ENCODE assay signal across 18 cellular contexts in the genomic region with DNA sequence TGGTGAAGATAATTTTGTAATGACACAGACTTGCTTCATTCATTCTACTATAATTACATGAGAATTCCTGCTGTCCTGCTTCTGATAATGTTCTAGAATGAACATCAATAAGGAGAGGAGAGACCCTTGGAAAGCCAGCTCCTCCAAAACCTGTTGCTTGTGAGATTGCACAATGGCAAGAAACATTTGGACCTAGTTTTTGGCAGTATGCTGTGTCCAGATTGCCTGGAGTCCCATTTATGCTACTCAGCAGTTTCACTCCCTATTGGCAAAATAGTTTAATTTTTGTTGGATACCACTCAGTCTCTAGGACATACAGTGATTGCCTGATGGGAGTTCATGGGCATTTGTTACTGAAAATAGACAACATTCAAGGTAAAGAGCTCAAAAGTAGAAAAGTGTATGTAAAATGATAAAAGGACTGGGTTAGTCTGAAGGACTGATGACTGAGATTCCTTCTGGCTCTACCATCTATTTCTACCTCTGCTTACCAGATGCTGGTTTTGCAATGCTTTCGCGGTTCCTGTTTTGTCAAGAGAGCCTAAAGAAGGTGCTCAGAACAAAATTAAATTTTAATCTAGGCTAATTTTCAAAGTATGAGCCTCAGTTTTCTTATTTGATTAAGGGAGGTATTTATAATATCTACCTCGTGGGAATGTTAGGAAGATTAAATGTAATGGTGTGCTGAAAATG. TPM values are rescaled to one million over a fixed set of nuclear protein-coding genes. Genes with fewer than 3 reads are reported as not detected.
DNase-seq lines count a peak whose midpoint lies in the region; ATAC-seq lines count a peak whose summit lies in the region.
"Had no signal": no experiment of that assay in that cellular context is flagged by ENCODE, and none has a peak within 500 bp of the region (broad histone marks: within the 10 kb centered on the region; RNA-seq: fewer than 3 reads in every experiment).

No MANE protein-coding gene starts in this region.

- peaks cover 0 to 17% (median 11%) of the 10 kb centered on the region in 10 experiments; a peak in 12 of 20 replicates for H3K4me1 ChIP-seq in BLaER1 treated with 17β-estradiol and CSF1 and Interleukin-3, amounts not matched to agents 10 nM and 100 nM
- no peaks in the 10 kb centered on the region for H3K4me1 ChIP-seq in aorta (ENCODE audit: control insufficient read depth in 1 of 2, insufficient read depth in 2 of 2, low read length in 2 of 2)
- H3K4me1 ChIP-seq: parathyroid adenoma, upper lobe of left lung had no signal

- POLR2A ChIA-PET in activated CD8-positive, alpha-beta T cell treated with anti-CD3 and anti-CD28 coated beads, Interleukin-2, amount 10 ng/mL, durations not matched to agents 7 days and 5 days (lab: Charles Lee) = no interaction called here

- H3K36me3 Mint-ChIP-seq in activated CD8-positive, alpha-beta T cell treated with anti-CD3 and anti-CD28 coated beads, Interleukin-2, amount 10 ng/mL, durations not matched to agents 7 days and 5 days (ENCODE audit: low read depth) = no peaks in the 10 kb centered on the region

- H3K9me3 ChIP-seq in BLaER1 treated with 17β-estradiol and CSF1 and Interleukin-3, amounts not matched to agents 10 nM and 100 nM (replicated peaks in 1 of 11) = no peaks in the 10 kb centered on the region
- peaks cover 2% of the 10 kb centered on the region for H3K9me3 ChIP-seq in aorta (ENCODE audit: control insufficient read depth, low read length)
- H3K9me3 ChIP-seq: upper lobe of left lung had no signal

- no peaks in the 10 kb centered on the region for H3K4me1 Mint-ChIP-seq in activated CD8-positive, alpha-beta T cell treated with anti-CD3 and anti-CD28 coated beads, Interleukin-2, amount 10 ng/mL, durations not matched to agents 7 days and 5 days (ENCODE audit: low read depth)

- no peak overlapping the region for H3K9ac ChIP-seq in BLaER1 treated with 17β-estradiol and CSF1 and Interleukin-3, amounts not matched to agents 10 nM and 100 nM
- H3K9ac ChIP-seq: parathyroid adenoma had no signal

- H3K36me3 ChIP-seq in BLaER1 treated with 17β-estradiol and CSF1 and Interleukin-3, amounts not matched to agents 10 nM and 100 nM = no peaks in the 10 kb centered on the region
- no peaks in the 10 kb centered on the region for H3K36me3 ChIP-seq in aorta (ENCODE audit: control insufficient read depth in 1 of 2, insufficient read depth in 2 of 2, low read length in 1 of 2)
- H3K36me3 ChIP-seq: upper lobe of left lung had no signal

- H3K4me3 Mint-ChIP-seq in activated CD8-positive, alpha-beta T cell treated with anti-CD3 and anti-CD28 coated beads, Interleukin-2, amount 10 ng/mL, durations not matched to agents 7 days and 5 days = no peak overlapping the region
- H3K4me3 Mint-ChIP-seq: activated CD8-positive, alpha-beta T cell treated with anti-CD3 and anti-CD28 coated beads for 36 hours had no signal

- intact Hi-C loops in aorta (cut with DNase I) = no loop called here

- H3K27me3 Mint-ChIP-seq in activated CD8-positive, alpha-beta T cell treated with anti-CD3 and anti-CD28 coated beads, Interleukin-2, amount 10 ng/mL, durations not matched to agents 7 days and 5 days (ENCODE audit: low read depth) = peaks cover 4% of the 10 kb centered on the region

- H4K20me1 ChIP-seq in BLaER1 treated with 17β-estradiol and CSF1 and Interleukin-3, amounts not matched to agents 10 nM and 100 nM = no peaks in the 10 kb centered on the region

- peak overlapping the region in 7 of 11 experiments; percentile 2 to 52 (median 45); a peak in 11 of 22 replicates for H3K4me2 ChIP-seq in BLaER1 treated with 17β-estradiol and CSF1 and Interleukin-3, amounts not matched to agents 10 nM and 100 nM

- WGBS in aorta, 2 donors = 71 to 72% methylated on average over 3 of the region's 3 CpGs

- peak; percentile 6 for DNase-seq in NCI-H446 treated with DMSO at 0.1 percent for 48 hours (lab: John Stamatoyannopoulos, UW)
- no peak for DNase-seq in OCI-M2 (lab: John Stamatoyannopoulos, UW; ENCODE audit: unreplicated experiment)
- DNase-seq in aorta = no peak
- no peak for DNase-seq in retina
- no peak for DNase-seq in activated CD8-positive, alpha-beta T cell treated with anti-CD3 and anti-CD28 coated beads, Interleukin-2, amount 10 ng/mL, durations not matched to agents 7 days and 5 days
- DNase-seq: ACHN; activated CD8-positive, alpha-beta T cell treated with anti-CD3 and anti-CD28 coated beads for 36 hours; activated gamma-delta T cell treated with Interleukin-2 at 50 U/mL for 16 hours; effector memory CD4-positive, alpha-beta T cell; islet precursor cell; NCI-H1436; NCI-H524; SHP77 treated with DMSO at 0.1 percent for 48 hours; upper lobe of left lung had no signal

- H3K27me3 ChIP-seq in BLaER1 treated with 17β-estradiol and CSF1 and Interleukin-3, amounts not matched to agents 10 nM and 100 nM = no peaks in the 10 kb centered on the region
- H3K27me3 ChIP-seq in aorta (ENCODE audit: control insufficient read depth in 1 of 2, insufficient read depth in 2 of 2, low read length in 1 of 2) = no peaks in the 10 kb centered on the region
- H3K27me3 ChIP-seq: upper lobe of left lung had no signal

- no peaks in the 10 kb centered on the region for H3K9me3 Mint-ChIP-seq in activated CD8-positive, alpha-beta T cell treated with anti-CD3 and anti-CD28 coated beads, Interleukin-2, amount 10 ng/mL, durations not matched to agents 7 days and 5 days (ENCODE audit: insufficient read depth)
- H3K9me3 Mint-ChIP-seq: activated CD8-positive, alpha-beta T cell treated with anti-CD3 and anti-CD28 coated beads for 36 hours had no signal

- no peak overlapping the region for H3K4me3 ChIP-seq in BLaER1 treated with 17β-estradiol and CSF1 and Interleukin-3, amounts not matched to agents 10 nM and 100 nM
- no peak overlapping the region for H3K4me3 ChIP-seq in aorta (ENCODE audit: low read length in 2 of 2)
- H3K4me3 ChIP-seq: upper lobe of left lung had no signal

- CTCF ChIA-PET in activated CD8-positive, alpha-beta T cell treated with anti-CD3 and anti-CD28 coated beads, Interleukin-2, amount 10 ng/mL, durations not matched to agents 7 days and 5 days (lab: Charles Lee) = no interaction called here

- H3K27ac Mint-ChIP-seq in activated CD8-positive, alpha-beta T cell treated with anti-CD3 and anti-CD28 coated beads, Interleukin-2, amount 10 ng/mL, durations not matched to agents 7 days and 5 days = no peak overlapping the region
- H3K27ac Mint-ChIP-seq: activated CD8-positive, alpha-beta T cell treated with anti-CD3 and anti-CD28 coated beads for 36 hours had no signal

- H3K27ac ChIP-seq in BLaER1 treated with 17β-estradiol and CSF1 and Interleukin-3, amounts not matched to agents 10 nM and 100 nM = peak overlapping the region in 2 of 11 experiments; percentile 9 to 58; a peak in 1 of 22 replicates
- no peak overlapping the region for H3K27ac ChIP-seq in aorta (ENCODE audit: low read depth in 1 of 2, low read length in 2 of 2)
- H3K27ac ChIP-seq: parathyroid adenoma, upper lobe of left lung had no signal

- ATAC-seq in GM19328 (IDR thresholded peaks at IDR 0.05; ENCODE audit: unreplicated experiment) = peak; percentile 55
- peak; percentile 83 for ATAC-seq in HG02884 (IDR thresholded peaks at IDR 0.05; ENCODE audit: unreplicated experiment)
- no peak for ATAC-seq in aorta (ENCODE audit: low FRiP score)
- no peak for ATAC-seq in activated CD8-positive, alpha-beta T cell treated with anti-CD3 and anti-CD28 coated beads, Interleukin-2, amount 10 ng/mL, durations not matched to agents 7 days and 5 days
- ATAC-seq: activated CD8-positive, alpha-beta T cell treated with anti-CD3 and anti-CD28 coated beads for 36 hours had no signal

RNA-seq across cellular contexts. Expression of a gene that starts 8.0 kb away (rescaled TPM):
- 1 to 10 TPM; 9.0 to 9.3 TPM for total RNA-seq in aorta
- polyA plus RNA-seq in aorta = 1 to 10 TPM; 3.5 to 4.3 TPM
- total RNA-seq in activated CD8-positive, alpha-beta T cell treated with anti-CD3 and anti-CD28 coated beads, Interleukin-2, amount 10 ng/mL, durations not matched to agents 7 days and 5 days = 1 to 10 TPM; 6.0 to 7.3 TPM

Comparison
In these comparisons a context has a peak if more than half of its experiments do, and no peak if none do; other contexts are left out.
1. ATAC-seq: peak in GM19328 (single experiment) and HG02884 (single experiment); none in aorta (single experiment) and activated CD8-positive, alpha-beta T cell treated with anti-CD3 and anti-CD28 coated beads, Interleukin-2, amount 10 ng/mL, durations not matched to agents 7 days and 5 days (single experiment).